15 cellular contexts compared by ENCODE assay signal in genomic region chr14:99936056-99936455, GRCh38.
"Had no signal": no experiment of that assay in that cellular context is flagged by ENCODE, and none has a peak within 500 bp of the region (broad histone marks: within the 10 kb centered on the region; RNA-seq: fewer than 3 reads in every experiment).

No MANE protein-coding gene starts in this region.

- H3K27ac ChIP-seq: colonic mucosa, heart right ventricle, thoracic aorta, VCaP had no signal

- DNase-seq: activated CD8-positive, alpha-beta memory T cell treated with anti-CD3 and anti-CD28 coated beads, Interleukin-2, amount 50 U/mL, for 4 hours; activated CD8-positive, alpha-beta T cell treated with anti-CD3 and anti-CD28 coated beads for 36 hours; activated naive CD8-positive, alpha-beta T cell treated with anti-CD3 and anti-CD28 coated beads, Interleukin-2, amount 10 ng/mL, durations not matched to agents 7 days and 5 days; activated T-cell treated with anti-CD3 and anti-CD28 coated beads, Interleukin-2, amount 50 U/mL, for 72 hours; aorta; colonic mucosa; effector CD4-positive, alpha-beta T cell; foreskin melanocyte; heart right ventricle; kidney; left ventricle myocardium superior; mesenchymal stem cell; T-helper 9 cell had no signal
